In genomic region chr4:160365383-160365782, GRCh38 we compare ENCODE assay signal across 7 cellular contexts.
DNase-seq lines count a peak whose midpoint lies in the region; ATAC-seq, FAIRE-seq and TF ChIP-seq lines count a peak whose summit lies in the region.
"Not testable (repeated sequence)": the region's sequence is repeated elsewhere in the genome, so short reads cannot be mapped to it uniquely, and the experiment has no call there.

No MANE protein-coding gene starts in this region.

- in situ Hi-C loops in HepG2 (cut with HindIII; ENCODE audit: extremely low pct_ligation_motif_present, low pct_unique_long_range_greater_than_20kb) = not testable (repeated sequence)

- H3K36me3 Mint-ChIP-seq in H9 (ENCODE audit: insufficient read depth in 1 of 3, low read depth in 3 of 3) = peaks cover 16 to 26% (median 24%) of the 10 kb centered on the region in 3 experiments
- H3K36me3 Mint-ChIP-seq in endodermal cell (ENCODE audit: low read depth); progenitor cell of endocrine pancreas (ENCODE audit: insufficient read depth): not testable (repeated sequence)

- not testable (repeated sequence) for ATAC-seq in HepG2

- not testable (repeated sequence) for H3K4ac ChIP-seq in H9 (ENCODE audit: low read depth, low read length)

- POLR2A ChIA-PET in HepG2 (lab: Yijun Ruan, JAX) = not testable (repeated sequence)

- TF ChIP-seq POLR2A in HepG2 (IDR thresholded peaks at IDR 0.05; ENCODE audit: insufficient read depth in 1 of 2, low read depth in 2 of 2, low read length in 2 of 2) = not testable (repeated sequence)

- TF ChIP-seq CTCF in C4-2B (conservative IDR thresholded peaks at IDR 0.05) (peak; percentile 17; the same call in 1 of the 2 replicates), H9 (conservative IDR thresholded peaks at IDR 0.05) (peak; percentile 53), endodermal cell (conservative IDR thresholded peaks at IDR 0.05) (peak; percentile 63), HepG2 (CRISPR knock-in tag; IDR thresholded peaks at IDR 0.05) (peak; percentile 23; the same call in 1 of the 2 replicates)
- TF ChIP-seq CTCF in VCaP (conservative IDR thresholded peaks at IDR 0.05); progenitor cell of endocrine pancreas (IDR thresholded peaks at IDR 0.05; ENCODE audit: unreplicated experiment): not testable (repeated sequence)

- not testable (repeated sequence) for TF ChIP-seq EP300 in HepG2 (IDR thresholded peaks at IDR 0.05; ENCODE audit: low read depth in 2 of 2, low read length in 2 of 2); HepG2 (CRISPR knock-in tag; IDR thresholded peaks at IDR 0.05; ENCODE audit: borderline replicate concordance)

- not testable (repeated sequence) for H3T11ph ChIP-seq in H9 (ENCODE audit: low read length)

- H3K27ac ChIP-seq in C4-2B (peak overlapping the region; percentile 97), VCaP (peak overlapping the region; percentile 77)
- H3K27ac ChIP-seq in H9 (ENCODE audit: insufficient read length, low read depth, low read length); endodermal cell (ENCODE audit: low read depth, low read length); HepG2 (ENCODE audit: extremely low read length, insufficient read depth, low read length): not testable (repeated sequence)

- not testable (repeated sequence) for H3K27ac Mint-ChIP-seq in H9, endodermal cell
- H3K27ac Mint-ChIP-seq in progenitor cell of endocrine pancreas = peak overlapping the region; percentile 29

- not testable (repeated sequence) for H3K56ac ChIP-seq in H9 (ENCODE audit: insufficient read length, low read depth, low read length)

- intact Hi-C loops in HepG2 (cut with micrococcal nuclease; ENCODE audit: unreplicated experiment) = not testable (repeated sequence)

- H3K9ac ChIP-seq in H9 (ENCODE audit: extremely low read depth, insufficient read length, low read length); endodermal cell (ENCODE audit: extremely low read depth, low read length, poor library complexity, severe bottlenecking); HepG2 (ENCODE audit: insufficient read depth, low read depth, low read length): not testable (repeated sequence)

- H3K4me1 ChIP-seq in H9 (ENCODE audit: insufficient read depth, low read length); endodermal cell (ENCODE audit: control insufficient read depth, insufficient read depth, low read length); HepG2 (ENCODE audit: insufficient read depth, low read length): not testable (repeated sequence)

- TF ChIP-seq RAD21 in HepG2 (CRISPR knock-in tag; IDR thresholded peaks at IDR 0.05) = not testable (repeated sequence)

- BruUV-seq in HepG2 (replicated peaks; lab: Mats Ljungman, UMichigan) = not testable (repeated sequence)

- DNase-seq in H9 = peak; percentile 36
- DNase-seq in NCI-H748 (lab: John Stamatoyannopoulos, UW; ENCODE audit: unreplicated experiment) = peak; percentile 8
- peak; percentile 64 for DNase-seq in endodermal cell
- DNase-seq in HepG2 (ENCODE audit: low spot score); progenitor cell of endocrine pancreas (ENCODE audit: low spot score, unreplicated experiment): not testable (repeated sequence)

- H3K79me1 ChIP-seq in H9 (ENCODE audit: insufficient read depth, low read depth, low read length, poor library complexity, severe bottlenecking) = not testable (repeated sequence)

- not testable (repeated sequence) for H3K23ac ChIP-seq in H9 (ENCODE audit: insufficient read length, low read depth, low read length)

- not testable (repeated sequence) for H2BK15ac ChIP-seq in H9 (ENCODE audit: low read depth, low read length)

- not testable (repeated sequence) for H3K4me3 Mint-ChIP-seq in H9; endodermal cell; progenitor cell of endocrine pancreas (ENCODE audit: low read depth)

- not testable (repeated sequence) for H4K20me1 ChIP-seq in H9 (ENCODE audit: control insufficient read depth, insufficient read depth, insufficient read length); HepG2 (ENCODE audit: insufficient read depth, low read length)

- not testable (repeated sequence) for H3K4me2 ChIP-seq in H9 (ENCODE audit: insufficient read depth, insufficient read length, low read length); HepG2 (ENCODE audit: low read depth, low read length)

- WGBS in H9 (ENCODE audit: extremely low coverage, insufficient read length, low lambda C conversion rate) = no CpG with 5 or more reads among the region's 8 CpGs
- whole genome bisulfite sequencing in endodermal cell (ENCODE audit: insufficient coverage in 1 of 2, insufficient read length in 1 of 2), 2 experiments = 85 to 93% methylated on average over 4 to 8 of the region's 8 CpGs
- 0% methylated on average over 4 of the region's 8 CpGs for WGBS in HepG2 (ENCODE audit: low lambda C conversion rate)

- H3K14ac ChIP-seq in H9 (ENCODE audit: insufficient read depth, low read length) = not testable (repeated sequence)

- not testable (repeated sequence) for H3K27me3 Mint-ChIP-seq in H9 (ENCODE audit: low read depth); endodermal cell (ENCODE audit: insufficient read depth); progenitor cell of endocrine pancreas

- not testable (repeated sequence) for H3K9me3 ChIP-seq in H9 (ENCODE audit: control insufficient read depth, low read depth, low read length); endodermal cell (ENCODE audit: control insufficient read depth, low read length)
- peaks cover 14% of the 10 kb centered on the region for H3K9me3 ChIP-seq in HepG2 (ENCODE audit: low read length)

- H3K4me3 ChIP-seq in endodermal cell (ENCODE audit: low read length); HepG2 (replicated peaks in 1 of 3; ENCODE audit: insufficient read depth in 1 of 3, low read depth in 2 of 3, low read length in 3 of 3): not testable (repeated sequence)

- H2BK12ac ChIP-seq in H9 (ENCODE audit: insufficient read length, low read depth, low read length) = not testable (repeated sequence)

- H2AFZ ChIP-seq in H9 (ENCODE audit: low read length); HepG2 (ENCODE audit: low read length): not testable (repeated sequence)

- H2BK5ac ChIP-seq in H9 (ENCODE audit: insufficient read length, low read length) = not testable (repeated sequence)

- not testable (repeated sequence) for H3K18ac ChIP-seq in H9 (ENCODE audit: insufficient read length, low read depth, low read length)

- not testable (repeated sequence) for FAIRE-seq in HepG2 (lab: Jason Lieb, UNC)

- H3K9me3 Mint-ChIP-seq in H9 = peaks cover 16 to 28% of the 10 kb centered on the region in 2 experiments
- peaks cover 23% of the 10 kb centered on the region for H3K9me3 Mint-ChIP-seq in endodermal cell
- peaks cover 13% of the 10 kb centered on the region for H3K9me3 Mint-ChIP-seq in progenitor cell of endocrine pancreas (ENCODE audit: low read depth)

- CTCF ChIA-PET in HepG2 (lab: Yijun Ruan, JAX; ENCODE audit: low intra/inter-chr PET ratio, low total read pairs) = not testable (repeated sequence)

- not testable (repeated sequence) for H2BK20ac ChIP-seq in H9 (ENCODE audit: low read depth, low read length, poor library complexity, severe bottlenecking)

- H3K23me2 ChIP-seq in H9 (ENCODE audit: insufficient read length, low read depth, low read length, poor library complexity, severe bottlenecking) = not testable (repeated sequence)

- not testable (repeated sequence) for H3K27me3 ChIP-seq in H9 (ENCODE audit: insufficient read depth, low read length); endodermal cell (ENCODE audit: control insufficient read depth, insufficient read depth, low read length, poor library complexity, severe bottlenecking); HepG2 (ENCODE audit: control insufficient read depth in 1 of 2, insufficient read depth in 2 of 2, low read length in 2 of 2)

- H4K8ac ChIP-seq in H9 (replicated peaks; ENCODE audit: insufficient read length, low read depth, low read length) = not testable (repeated sequence)

- not testable (repeated sequence) for H4K5ac ChIP-seq in H9 (ENCODE audit: insufficient read length, low read depth, low read length)

- not testable (repeated sequence) for H2BK120ac ChIP-seq in H9 (ENCODE audit: low read depth, low read length, poor library complexity, severe bottlenecking)

- not testable (repeated sequence) for H3K4me1 Mint-ChIP-seq in H9; endodermal cell; progenitor cell of endocrine pancreas (ENCODE audit: low read depth)

- not testable (repeated sequence) for H2AK5ac ChIP-seq in H9 (ENCODE audit: insufficient read length, low read length)

- not testable (repeated sequence) for H4K91ac ChIP-seq in H9 (ENCODE audit: insufficient read length, low read depth, low read length)

- H3K79me2 ChIP-seq in H9 (ENCODE audit: insufficient read depth, low read length); HepG2 (ENCODE audit: insufficient read depth, low read length): not testable (repeated sequence)

- not testable (repeated sequence) for H3K36me3 ChIP-seq in endodermal cell (ENCODE audit: control insufficient read depth, insufficient read depth, low read length); HepG2 (replicated peaks in 1 of 2; ENCODE audit: control insufficient read depth in 1 of 2, insufficient read depth in 2 of 2, low read length in 2 of 2)
